ENCODE assay signal across 8 cellular contexts in genomic region chr4:139175647-139176298, GRCh38. TPM values are rescaled to one million over a fixed set of nuclear protein-coding genes. Genes with fewer than 3 reads are reported as not detected.
DNase-seq lines count a peak whose midpoint lies in the region; ATAC-seq, FAIRE-seq and TF ChIP-seq lines count a peak whose summit lies in the region.

No MANE protein-coding gene starts in this region.

- peaks cover 5 to 6% of the 10 kb centered on the region in 2 experiments for H4K20me1 ChIP-seq in H1 (replicated peaks in 1 of 2; ENCODE audit: control insufficient read depth in 1 of 2, insufficient read depth in 2 of 2, low read length in 2 of 2)

- H2AK5ac ChIP-seq in H1 (ENCODE audit: low read depth, low read length): no peak overlapping the region

- H3K4me3 ChIP-seq in left ventricle myocardium inferior: peak overlapping the region; percentile 99
- peak overlapping the region; percentile 68 to 97 (median 95) for H3K4me3 ChIP-seq in H1 (ENCODE audit: extremely low read depth in 1 of 4, insufficient read depth in 2 of 4, low read depth in 3 of 4, low read length in 4 of 4)

- ATAC-seq in left ventricle myocardium superior (no peak), GM18498 (IDR thresholded peaks at IDR 0.05; ENCODE audit: unreplicated experiment) (no peak), HG03457 (IDR thresholded peaks at IDR 0.05; ENCODE audit: unreplicated experiment) (no peak)
- no peak for ATAC-seq in natural killer cell treated with Interleukin-12 subunit alpha and Interleukin-12 subunit beta and Interleukin-15 and Interleukin-18, amount 100 ng/mL, for 72 hours

- H3K9me3 Mint-ChIP-seq in natural killer cell treated with Interleukin-12 subunit alpha and Interleukin-12 subunit beta and Interleukin-15 and Interleukin-18, amount 100 ng/mL, for 72 hours: no peaks in the 10 kb centered on the region

- peak overlapping the region; percentile 55 for H2BK12ac ChIP-seq in H1 (ENCODE audit: low read depth, low read length)

- 0 out of 2 replicates have a peak, but pooled peaks cover 3% of the 10 kb centered on the region for H3K79me1 ChIP-seq in H1 (ENCODE audit: low read depth, low read length)

- H2AFZ ChIP-seq in H1 (ENCODE audit: low read length): no peak overlapping the region

- intact Hi-C loops in left ventricle myocardium inferior (cut with micrococcal nuclease) (loop anchor here (5.0 kb wide), 1 partner anchor 122 kb away; no protein-coding TSS in a partner anchor), left ventricle myocardium superior (cut with micrococcal nuclease) (loop anchor here (10.0 kb wide), 1 partner anchor 141 kb away; no protein-coding TSS in a partner anchor)

- no peaks in the 10 kb centered on the region for H3K36me3 Mint-ChIP-seq in natural killer cell treated with Interleukin-12 subunit alpha and Interleukin-12 subunit beta and Interleukin-15 and Interleukin-18, amount 100 ng/mL, for 72 hours

- CTCF ChIA-PET in H1 (lab: Charles Lee; ENCODE audit: partially characterized antibody): interaction anchor here (0.6 to 1.4 kb wide), 5 partner anchors 18 to 146 kb away, joined by 3 to 6 read pairs (median 3); no protein-coding TSS in a partner anchor

- H3K79me2 ChIP-seq in H1 (ENCODE audit: control insufficient read depth in 1 of 2, insufficient read depth in 2 of 2, low read length in 2 of 2): peaks cover 4 to 52% of the 10 kb centered on the region in 2 experiments; a peak in 3 of 4 replicates

- H3K23ac ChIP-seq in H1 (ENCODE audit: insufficient read length): no peak overlapping the region

- POLR2A ChIA-PET in H1 (lab: Charles Lee; ENCODE audit: partially characterized antibody): interaction anchor here (0.5 to 5.1 kb wide), 10 partner anchors 8 to 1269 kb away, joined by 3 to 44 read pairs (median 4); partner anchors contain the start of genes NAA15 and NDUFC1

- no peak overlapping the region for H2BK20ac ChIP-seq in H1 (ENCODE audit: low read length)

- H3K27ac ChIP-seq in left ventricle myocardium inferior (replicated peaks): peak overlapping the region; percentile 100
- peak overlapping the region; percentile 81; the same call in 1 of the 2 replicates for H3K27ac ChIP-seq in H1 (ENCODE audit: low read depth, low read length)

- no peaks in the 10 kb centered on the region for H3K9me3 ChIP-seq in left ventricle myocardium inferior (replicated peaks)
- no peaks in the 10 kb centered on the region for H3K9me3 ChIP-seq in H1 (ENCODE audit: insufficient read depth in 2 of 2, low read depth in 1 of 2, low read length in 1 of 2)

- peak overlapping the region; percentile 92 for H3K18ac ChIP-seq in H1 (ENCODE audit: extremely low read depth, low read length)

- H3K4me3 Mint-ChIP-seq in natural killer cell treated with Interleukin-12 subunit alpha and Interleukin-12 subunit beta and Interleukin-15 and Interleukin-18, amount 100 ng/mL, for 72 hours: peak overlapping the region; percentile 90

- H2BK120ac ChIP-seq in H1 (replicated peaks; ENCODE audit: low read depth, low read length): no peak overlapping the region

- peaks cover 66% of the 10 kb centered on the region for H3K4me1 ChIP-seq in left ventricle myocardium inferior
- H3K4me1 ChIP-seq in H1 (replicated peaks in 1 of 4; ENCODE audit: control insufficient read depth in 3 of 4, insufficient read depth in 4 of 4, low read length in 3 of 4): peaks cover 0 to 22% (median 7%) of the 10 kb centered on the region in 4 experiments; a peak in 4 of 7 replicates

- peak overlapping the region; percentile 13 to 48 for H3K27ac Mint-ChIP-seq in natural killer cell treated with Interleukin-12 subunit alpha and Interleukin-12 subunit beta and Interleukin-15 and Interleukin-18, amount 100 ng/mL, for 72 hours

- no peak overlapping the region for H3K14ac ChIP-seq in H1 (ENCODE audit: insufficient read length)

- H3K23me2 ChIP-seq in H1 (ENCODE audit: low read depth, low read length): peaks cover 16% of the 10 kb centered on the region

- no peak for TF ChIP-seq EP300 in H1 (IDR thresholded peaks at IDR 0.05; ENCODE audit: borderline replicate concordance in 1 of 2, low read depth in 2 of 2, low read length in 2 of 2)

- no peak for TF ChIP-seq RAD21 in H1 (IDR thresholded peaks at IDR 0.05 in 1 of 2, conservative IDR thresholded peaks at IDR 0.05 in 1 of 2; ENCODE audit: low read depth in 2 of 2, low read length in 2 of 2)

- H4K5ac ChIP-seq in H1 (ENCODE audit: insufficient read length, low read depth, low read length): peak overlapping the region; percentile 34

- 3% methylated on average over 26 of the region's 26 CpGs; no CpG with 5 or more reads in 1 of the 2 experiments for WGBS in H1 (ENCODE audit: extremely low coverage in 1 of 2, insufficient coverage in 1 of 2, insufficient read length in 1 of 2, insufficient replicate concordance in 2 of 2, low coverage in 1 of 2, low lambda C conversion rate in 2 of 2, missing lambda C conversion rate in 1 of 2), 2 experiments

- TF ChIP-seq CTCF in left ventricle myocardium inferior (IDR thresholded peaks at IDR 0.05; ENCODE audit: borderline replicate concordance) (no peak), H1 (IDR thresholded peaks at IDR 0.05; ENCODE audit: control extremely low read depth in 1 of 3, insufficient read depth in 1 of 3, low read depth in 1 of 3, low read length in 3 of 3) (no peak)

- peak overlapping the region in 3 of 4 experiments; percentile 72 to 85 (median 76); a peak in 6 of 7 replicates for H3K9ac ChIP-seq in H1 (replicated peaks in 1 of 4; ENCODE audit: extremely low read depth in 1 of 4, low read depth in 3 of 4, low read length in 3 of 4)

- peaks cover 11 to 16% of the 10 kb centered on the region in 2 donors for H3K4me1 Mint-ChIP-seq in natural killer cell treated with Interleukin-12 subunit alpha and Interleukin-12 subunit beta and Interleukin-15 and Interleukin-18, amount 100 ng/mL, for 72 hours (ENCODE audit: low read depth in 2 of 2)

- H4K8ac ChIP-seq in H1 (ENCODE audit: extremely low read depth, insufficient read depth, low read length): peak overlapping the region; percentile 99; the same call in 1 of the 2 replicates

- no peaks in the 10 kb centered on the region for H3K27me3 ChIP-seq in left ventricle myocardium inferior (ENCODE audit: low read depth)
- peaks cover 0 to 2% (median 0%) of the 10 kb centered on the region in 4 experiments; a peak in 1 of 7 replicates for H3K27me3 ChIP-seq in H1 (replicated peaks in 1 of 4; ENCODE audit: control insufficient read depth in 3 of 4, extremely low read depth in 1 of 4, insufficient read depth in 3 of 4, low read length in 3 of 4)

- no peak overlapping the region for H3K56ac ChIP-seq in H1 (replicated peaks; ENCODE audit: insufficient read length, low read depth, low read length)

- DNase-seq in left ventricle myocardium inferior: no peak
- no peak for DNase-seq in left ventricle myocardium superior
- peak; percentile 62 for DNase-seq in RKO (ENCODE audit: low spot score)
- no peak for DNase-seq in H1 (ENCODE audit: low read depth in 1 of 2, low spot score in 2 of 2)
- no peak for DNase-seq in natural killer cell treated with Interleukin-12 subunit alpha and Interleukin-12 subunit beta and Interleukin-15 and Interleukin-18, amount 100 ng/mL, for 72 hours (ENCODE audit: low spot score)
- DNase-seq in SKM-1 treated with dmso at 0.1 percent for 144 hours (lab: John Stamatoyannopoulos, UW; ENCODE audit: unreplicated experiment): no peak

- H3K4ac ChIP-seq in H1 (replicated peaks; ENCODE audit: insufficient read length, low read depth, low read length): no peak overlapping the region

- peak overlapping the region; percentile 55; the same call in 1 of the 2 replicates for H2BK5ac ChIP-seq in H1 (ENCODE audit: low read depth, low read length)

- TF ChIP-seq POLR2A in H1 (IDR thresholded peaks at IDR 0.05; ENCODE audit: control extremely low read depth in 1 of 2, low read depth in 2 of 2, low read length in 2 of 2): peak in 1 of 2 experiments; percentile 57; a peak in 1 of 3 replicates

- H2BK15ac ChIP-seq in H1 (ENCODE audit: low read length): no peak overlapping the region

- peak overlapping the region; percentile 86 to 91 for H3K4me2 ChIP-seq in H1 (ENCODE audit: insufficient read depth in 1 of 2, low read depth in 2 of 2, low read length in 2 of 2)

- FAIRE-seq in H1 (lab: Jason Lieb, UNC): no peak

- H4K91ac ChIP-seq in H1 (replicated peaks; ENCODE audit: insufficient read length, low read length): peak overlapping the region; percentile 77

- H3K36me3 ChIP-seq in left ventricle myocardium inferior (no peaks in the 10 kb centered on the region), H1 (ENCODE audit: control insufficient read depth in 2 of 4, insufficient read depth in 4 of 4, low read length in 3 of 4) (no peaks in the 10 kb centered on the region)

- no peaks in the 10 kb centered on the region for H3K27me3 Mint-ChIP-seq in natural killer cell treated with Interleukin-12 subunit alpha and Interleukin-12 subunit beta and Interleukin-15 and Interleukin-18, amount 100 ng/mL, for 72 hours

TF ChIP-seq in H1, 55 proteins besides CTCF, POLR2A, EP300 and RAD21 (continues in another document):
- TF ChIP-seq SIN3A (conservative IDR thresholded peaks at IDR 0.05 in 1 of 2, IDR thresholded peaks at IDR 0.05 in 1 of 2; ENCODE audit: low read depth in 1 of 2, low read length in 2 of 2): peak in 1 of 2 experiments; percentile 53; a peak in 1 of 4 replicates
- no peak for TF ChIP-seq MAFK (IDR thresholded peaks at IDR 0.05; ENCODE audit: low read depth, low read length)
- TF ChIP-seq GABPA (IDR thresholded peaks at IDR 0.05; ENCODE audit: borderline replicate concordance, insufficient read depth, low read length): no peak
- no peak for TF ChIP-seq TCF12 (IDR thresholded peaks at IDR 0.05; ENCODE audit: low read depth, low read length)

RNA-seq across cellular contexts. Expression of gene ELF2, which starts 1.2 kb away (rescaled TPM):
- total RNA-seq in left ventricle myocardium inferior (33.9 TPM), left ventricle myocardium superior (44.7 TPM)
- 44.3 and 45.6 TPM in 2 replicates for total RNA-seq in H1 (2021; fragmentation: NEBNext Ultra II Directional; extraction: Animal tissue kit (Norgen Biotek cat#: 25700))
- polyA plus RNA-seq in H1 (2011; rRNA removed): 12.2 and 21.1 TPM in 2 replicates
- 24.7 TPM for polyA plus RNA-seq in H1 (2011; cell fraction: cytosol; rRNA removed)
- polyA plus RNA-seq in H1 (2011; cell fraction: nucleus; rRNA removed): 30.5 TPM
- polyA plus RNA-seq in H1 (2012, experiment 1 of 2): 26.0 to 31.4 TPM (median 27.7 TPM) in 4 replicates
- polyA plus RNA-seq in H1 (2012, experiment 2 of 2): 2.5 TPM
- polyA plus RNA-seq in H1 (2013, experiment 1 of 2): 26.0 TPM
- polyA plus RNA-seq in H1 (2013, experiment 2 of 2): 23.3 TPM
- polyA minus RNA-seq in H1 (2011; rRNA and poly(A)+ RNA removed): 54.2 and 78.1 TPM in 2 replicates
- 28.9 TPM for polyA minus RNA-seq in H1 (2011; cell fraction: cytosol; rRNA and poly(A)+ RNA removed)
- 70.3 TPM for polyA minus RNA-seq in H1 (2011; cell fraction: nucleus; rRNA and poly(A)+ RNA removed)
- total RNA-seq in natural killer cell treated with Interleukin-12 subunit alpha and Interleukin-12 subunit beta and Interleukin-15 and Interleukin-18, amount 100 ng/mL, for 72 hours: 10 to 100 TPM; 39.7 to 46.2 TPM
